In the genomic region with DNA sequence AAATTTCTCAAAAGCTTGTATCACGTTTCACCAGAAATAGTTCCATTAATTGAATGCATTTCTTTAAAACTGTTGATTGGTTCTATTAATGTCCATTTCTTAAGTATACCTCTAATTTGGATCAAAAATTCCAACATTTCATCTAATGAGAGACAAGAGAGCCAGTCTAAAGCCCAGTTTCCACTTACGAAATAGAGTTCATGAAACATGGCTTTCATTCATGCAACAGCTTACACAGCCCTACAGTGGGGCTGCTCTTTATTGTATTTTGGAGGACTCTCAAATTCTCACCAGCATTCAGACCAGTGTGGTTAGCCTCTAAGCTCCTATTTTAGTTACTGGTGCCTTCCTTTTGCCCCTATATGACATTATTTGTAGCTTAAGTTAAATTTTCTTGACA, we compare ENCODE assay signal across 22 cellular contexts.
"Had no signal": no experiment of that assay in that cellular context is flagged by ENCODE, and none has a peak within 500 bp of the region (broad histone marks: within the 10 kb centered on the region; RNA-seq: fewer than 3 reads in every experiment).

No MANE protein-coding gene starts in this region.

- H3K27ac Mint-ChIP-seq: immature natural killer cell; natural killer cell; stimulated activated memory B cell treated with anti-CD40 and anti-IgM and Interleukin-4, amounts not matched to agents 10 μg/mL and 1 μg/mL and 100 μg/mL, for 72 hours; stimulated activated naive CD8-positive, alpha-beta T cell treated with anti-CD3 and anti-CD28 coated beads, Interleukin-15, Interleukin-2, amounts not matched to agents 100 ng/mL and 50 ng/mL, for 24 hours had no signal

- H3K4me1 ChIP-seq: tibial artery, upper lobe of left lung, uterus had no signal

- H3K27me3 Mint-ChIP-seq: stimulated activated memory B cell treated with anti-CD40 and anti-IgM and Interleukin-4, amounts not matched to agents 10 μg/mL and 1 μg/mL and 100 μg/mL, for 72 hours had no signal

- H3K4me1 Mint-ChIP-seq: immature natural killer cell; natural killer cell; stimulated activated memory B cell treated with anti-CD40 and anti-IgM and Interleukin-4, amounts not matched to agents 10 μg/mL and 1 μg/mL and 100 μg/mL, for 72 hours had no signal

- H3K9me3 Mint-ChIP-seq: neural crest cell; stimulated activated naive CD8-positive, alpha-beta T cell treated with anti-CD3 and anti-CD28 coated beads, Interleukin-15, Interleukin-2, amounts not matched to agents 100 ng/mL and 50 ng/mL, for 24 hours had no signal

- H3K4me3 Mint-ChIP-seq: immature natural killer cell; natural killer cell; neural crest cell; stimulated activated memory B cell treated with anti-CD40 and anti-IgM and Interleukin-4, amounts not matched to agents 10 μg/mL and 1 μg/mL and 100 μg/mL, for 72 hours; stimulated activated naive CD8-positive, alpha-beta T cell treated with anti-CD3 and anti-CD28 coated beads, Interleukin-15, Interleukin-2, amounts not matched to agents 100 ng/mL and 50 ng/mL, for 24 hours had no signal

- H3K4me3 ChIP-seq: dorsolateral prefrontal cortex, esophagus muscularis mucosa, gastroesophageal sphincter, lung, mucosa of descending colon, ovary, tibial artery, upper lobe of left lung, uterus had no signal

- H3K36me3 ChIP-seq: esophagus muscularis mucosa, gastroesophageal sphincter, ovary, tibial artery, upper lobe of left lung, uterus had no signal

- H3K9me3 ChIP-seq: esophagus muscularis mucosa, gastroesophageal sphincter, mucosa of descending colon, ovary, tibial artery, upper lobe of left lung, uterus had no signal

- H3K27ac ChIP-seq: esophagus muscularis mucosa, gastroesophageal sphincter, ovary, tibial artery, upper lobe of left lung, uterus had no signal

- H3K27me3 ChIP-seq: dorsolateral prefrontal cortex, esophagus muscularis mucosa, gastroesophageal sphincter, ovary, tibial artery, upper lobe of left lung, uterus had no signal

- ATAC-seq: gastroesophageal sphincter; left colon; left ventricle myocardium superior; mucosa of descending colon; natural killer cell; right cardiac atrium; stimulated activated memory B cell treated with anti-CD40 and anti-IgM and Interleukin-4, amounts not matched to agents 10 μg/mL and 1 μg/mL and 100 μg/mL, for 72 hours had no signal

- H3K36me3 Mint-ChIP-seq: immature natural killer cell; natural killer cell; stimulated activated memory B cell treated with anti-CD40 and anti-IgM and Interleukin-4, amounts not matched to agents 10 μg/mL and 1 μg/mL and 100 μg/mL, for 72 hours had no signal

- DNase-seq: cortex of kidney; dorsolateral prefrontal cortex; effector CD8-positive, alpha-beta T cell; immature natural killer cell; kidney; left colon; left ventricle myocardium superior; mucosa of descending colon; natural killer cell; nucleus accumbens; ovary; right cardiac atrium; stimulated activated CD4-positive, alpha-beta T cell treated with anti-CD3 and anti-CD28 coated beads, Interleukin-4, amount 100 ng/mL, for 1 hour; tibial artery; upper lobe of left lung; uterus had no signal
